ENCODE assay signal across 1 cellular context in the genomic region with DNA sequence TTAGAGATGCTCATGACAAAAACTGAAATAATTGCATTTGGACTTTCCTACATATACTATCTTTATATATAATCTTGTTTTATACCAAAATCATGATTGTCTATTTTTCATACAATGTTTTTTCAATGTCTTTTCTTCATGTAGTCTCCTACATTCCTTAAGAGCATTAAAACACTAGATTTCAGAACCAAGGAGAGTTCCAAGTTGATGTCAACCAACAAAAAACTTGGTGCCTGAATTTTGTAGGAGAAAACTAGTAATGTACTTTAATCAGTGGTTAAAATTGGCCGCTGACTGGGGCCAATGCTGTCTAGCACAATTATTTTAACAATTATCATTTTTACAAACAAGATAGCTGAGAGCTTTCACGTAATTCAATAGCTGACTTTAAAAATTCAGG.
TF ChIP-seq lines count a peak whose summit lies in the region.

No MANE protein-coding gene starts in this region.

TF ChIP-seq in PFSK-1, 5 proteins besides CTCF, POLR2A, EP300 and RAD21 (continued from another document):
- TF ChIP-seq, protein P1, sequence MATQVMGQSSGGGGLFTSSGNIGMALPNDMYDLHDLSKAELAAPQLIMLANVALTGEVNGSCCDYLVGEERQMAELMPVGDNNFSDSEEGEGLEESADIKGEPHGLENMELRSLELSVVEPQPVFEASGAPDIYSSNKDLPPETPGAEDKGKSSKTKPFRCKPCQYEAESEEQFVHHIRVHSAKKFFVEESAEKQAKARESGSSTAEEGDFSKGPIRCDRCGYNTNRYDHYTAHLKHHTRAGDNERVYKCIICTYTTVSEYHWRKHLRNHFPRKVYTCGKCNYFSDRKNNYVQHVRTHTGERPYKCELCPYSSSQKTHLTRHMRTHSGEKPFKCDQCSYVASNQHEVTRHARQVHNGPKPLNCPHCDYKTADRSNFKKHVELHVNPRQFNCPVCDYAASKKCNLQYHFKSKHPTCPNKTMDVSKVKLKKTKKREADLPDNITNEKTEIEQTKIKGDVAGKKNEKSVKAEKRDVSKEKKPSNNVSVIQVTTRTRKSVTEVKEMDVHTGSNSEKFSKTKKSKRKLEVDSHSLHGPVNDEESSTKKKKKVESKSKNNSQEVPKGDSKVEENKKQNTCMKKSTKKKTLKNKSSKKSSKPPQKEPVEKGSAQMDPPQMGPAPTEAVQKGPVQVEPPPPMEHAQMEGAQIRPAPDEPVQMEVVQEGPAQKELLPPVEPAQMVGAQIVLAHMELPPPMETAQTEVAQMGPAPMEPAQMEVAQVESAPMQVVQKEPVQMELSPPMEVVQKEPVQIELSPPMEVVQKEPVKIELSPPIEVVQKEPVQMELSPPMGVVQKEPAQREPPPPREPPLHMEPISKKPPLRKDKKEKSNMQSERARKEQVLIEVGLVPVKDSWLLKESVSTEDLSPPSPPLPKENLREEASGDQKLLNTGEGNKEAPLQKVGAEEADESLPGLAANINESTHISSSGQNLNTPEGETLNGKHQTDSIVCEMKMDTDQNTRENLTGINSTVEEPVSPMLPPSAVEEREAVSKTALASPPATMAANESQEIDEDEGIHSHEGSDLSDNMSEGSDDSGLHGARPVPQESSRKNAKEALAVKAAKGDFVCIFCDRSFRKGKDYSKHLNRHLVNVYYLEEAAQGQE (IDR thresholded peaks at IDR 0.05; ENCODE audit: insufficient read depth in 1 of 2, low read depth in 2 of 2, low read length in 2 of 2): peak; percentile 52 to 82
- TF ChIP-seq POLR2AphosphoS5 (IDR thresholded peaks at IDR 0.05; ENCODE audit: low read depth, low read length) (no peak), TAF1 (IDR thresholded peaks at IDR 0.05; ENCODE audit: borderline replicate concordance, insufficient read depth, low read length) (no peak), SIN3A (IDR thresholded peaks at IDR 0.05; ENCODE audit: borderline replicate concordance, insufficient read depth, low read length) (no peak)
